Comparison of ENCODE assay signal across 17 cellular contexts in genomic region chr12:32176606-32177005, GRCh38.
DNase-seq lines count a peak whose midpoint lies in the region; ATAC-seq, FAIRE-seq and TF ChIP-seq lines count a peak whose summit lies in the region.
"Had no signal": no experiment of that assay in that cellular context is flagged by ENCODE, and none has a peak within 500 bp of the region (broad histone marks: within the 10 kb centered on the region; RNA-seq: fewer than 3 reads in every experiment).

No MANE protein-coding gene starts in this region.

- H3K36me3 Mint-ChIP-seq in glutamatergic neuron (ENCODE audit: unreplicated experiment), result peaks cover 4% of the 10 kb centered on the region
- H3K36me3 Mint-ChIP-seq: CD8-positive, alpha-beta T cell had no signal

- CTCF ChIA-PET in PC-3 (lab: Charles Lee), result no interaction called here

- POLR2A ChIA-PET in PC-3 (lab: Charles Lee; ENCODE audit: unreplicated experiment), result no interaction called here

- H3K79me2 ChIP-seq in PC-3 (ENCODE audit: low read length), result no peaks in the 10 kb centered on the region

- intact Hi-C loops in PC-3 (cut with micrococcal nuclease), result no loop called here
- intact Hi-C loops in spleen (cut with DNase I; ENCODE audit: low total_unique reads), result no loop called here
- intact Hi-C loops in stomach (cut with DNase I; ENCODE audit: low total_unique reads), result no loop called here

- H3K4me2 ChIP-seq in PC-3 (ENCODE audit: low read length), result peak overlapping the region; percentile 18; the same call in 1 of the 2 replicates

- WGBS in spleen, 5 donors, result 97 to 99% (median 97%) methylated on average over 2 of the region's 2 CpGs
- 93 to 100% (median 99%) methylated on average over 2 of the region's 2 CpGs for WGBS in stomach, 5 donors

- TF ChIP-seq CTCF in PC-3 (conservative IDR thresholded peaks at IDR 0.05; ENCODE audit: low read depth, low read length) (no peak), glutamatergic neuron (IDR thresholded peaks at IDR 0.05; ENCODE audit: partially characterized antibody, unreplicated experiment) (no peak), spleen (IDR thresholded peaks at IDR 0.05 in 8 of 11, conservative IDR thresholded peaks at IDR 0.05 in 3 of 11) (no peak), stomach (IDR thresholded peaks at IDR 0.05) (no peak)

- H3K4me1 ChIP-seq in PC-3 (ENCODE audit: insufficient read depth, low read length) (peaks cover 10% of the 10 kb centered on the region), spleen (no peaks in the 10 kb centered on the region), stomach (no peaks in the 10 kb centered on the region)
- H3K4me1 ChIP-seq: Caco-2 had no signal

- H3K27me3 Mint-ChIP-seq in glutamatergic neuron (ENCODE audit: unreplicated experiment), result peaks cover 3% of the 10 kb centered on the region
- no peaks in the 10 kb centered on the region for H3K27me3 Mint-ChIP-seq in stimulated activated naive CD8-positive, alpha-beta T cell treated with anti-CD3 and anti-CD28 coated beads, Interleukin-15, amount 100 ng/mL, for 72 hours
- H3K27me3 Mint-ChIP-seq: CD4-positive, CD25-positive, alpha-beta regulatory T cell had no signal

- H3K9me3 ChIP-seq in PC-3 (ENCODE audit: low read length) (no peaks in the 10 kb centered on the region), spleen (no peaks in the 10 kb centered on the region), stomach (no peaks in the 10 kb centered on the region)
- H3K9me3 ChIP-seq: Caco-2 had no signal

- BruUV-seq in PC-3 (replicated peaks; lab: Mats Ljungman, UMichigan), result no TSS peak

- H3K9me2 ChIP-seq in PC-3 (replicated peaks; ENCODE audit: low read length), result no peaks in the 10 kb centered on the region

- no peak for TF ChIP-seq POLR2A in H54 (IDR thresholded peaks at IDR 0.05; ENCODE audit: low read depth, low read length)
- TF ChIP-seq POLR2A in spleen (IDR thresholded peaks at IDR 0.05), result no peak
- TF ChIP-seq POLR2A in stomach (IDR thresholded peaks at IDR 0.05), result no peak

- H4K20me1 ChIP-seq in PC-3 (ENCODE audit: low read length), result no peaks in the 10 kb centered on the region

- H3K27ac Mint-ChIP-seq in glutamatergic neuron (ENCODE audit: unreplicated experiment), result peak overlapping the region; percentile 26
- H3K27ac Mint-ChIP-seq in stimulated activated naive CD8-positive, alpha-beta T cell treated with anti-CD3 and anti-CD28 coated beads, Interleukin-15, amount 100 ng/mL, for 72 hours, result no peak overlapping the region
- H3K27ac Mint-ChIP-seq: CD8-positive, alpha-beta T cell had no signal

- no peak overlapping the region for H3K9ac ChIP-seq in PC-3 (ENCODE audit: low read length)

- no peaks in the 10 kb centered on the region for H3K27me3 ChIP-seq in PC-3 (ENCODE audit: low read length)
- no peaks in the 10 kb centered on the region for H3K27me3 ChIP-seq in spleen (replicated peaks in 1 of 7)
- H3K27me3 ChIP-seq in stomach, result no peaks in the 10 kb centered on the region

- peaks cover 34% of the 10 kb centered on the region for H3K4me1 Mint-ChIP-seq in glutamatergic neuron (ENCODE audit: low read depth, unreplicated experiment)
- H3K4me1 Mint-ChIP-seq in stimulated activated naive CD8-positive, alpha-beta T cell treated with anti-CD3 and anti-CD28 coated beads, Interleukin-15, amount 100 ng/mL, for 72 hours, result no peaks in the 10 kb centered on the region

- no peak overlapping the region for H3K4me3 Mint-ChIP-seq in glutamatergic neuron (ENCODE audit: unreplicated experiment)
- no peak overlapping the region for H3K4me3 Mint-ChIP-seq in stimulated activated naive CD8-positive, alpha-beta T cell treated with anti-CD3 and anti-CD28 coated beads, Interleukin-15, amount 100 ng/mL, for 72 hours
- H3K4me3 Mint-ChIP-seq: CD4-positive, CD25-positive, alpha-beta regulatory T cell; CD8-positive, alpha-beta T cell had no signal

- no peaks in the 10 kb centered on the region for H3F3A ChIP-seq in PC-3 (ENCODE audit: low read length, unreplicated experiment)

- FAIRE-seq in H54 (lab: Jason Lieb, UNC), result peak; percentile 6
- FAIRE-seq: G401.6, GM12892 had no signal

- DNase-seq in H54 (ENCODE audit: insufficient read length, low spot score), result no peak
- peak; percentile 74 for DNase-seq in PC-3
- no peak for DNase-seq in glutamatergic neuron
- no peak for DNase-seq in spleen
- no peak for DNase-seq in stomach
- no peak for DNase-seq in stimulated activated naive CD8-positive, alpha-beta T cell treated with anti-CD3 and anti-CD28 coated beads, Interleukin-15, amount 100 ng/mL, for 72 hours
- DNase-seq: C1 segment of cervical spinal cord; Caco-2; CD4-positive, CD25-positive, alpha-beta regulatory T cell; CD8-positive, alpha-beta T cell; DMS153; DND-41; GOT3; H7 had no signal

- no peak overlapping the region for H2AFZ ChIP-seq in PC-3 (ENCODE audit: low read length)

- H3K36me3 ChIP-seq in PC-3 (ENCODE audit: low read depth, low read length), result no peaks in the 10 kb centered on the region
- peaks cover 0 to 4% (median 0%) of the 10 kb centered on the region in 6 donors for H3K36me3 ChIP-seq in spleen
- no peaks in the 10 kb centered on the region for H3K36me3 ChIP-seq in stomach

- no peak overlapping the region for H3K4me3 ChIP-seq in PC-3 (ENCODE audit: low read length)
- no peak overlapping the region for H3K4me3 ChIP-seq in spleen
- no peak overlapping the region for H3K4me3 ChIP-seq in stomach

- ATAC-seq in PC-3, result peak; percentile 85
- no peak for ATAC-seq in stimulated activated naive CD8-positive, alpha-beta T cell treated with anti-CD3 and anti-CD28 coated beads, Interleukin-15, amount 100 ng/mL, for 72 hours
- ATAC-seq: CD8-positive, alpha-beta T cell; HCT116 had no signal

- H3K27ac ChIP-seq in PC-3 (ENCODE audit: low read length), result peak overlapping the region; percentile 53
- H3K27ac ChIP-seq in spleen, result no peak overlapping the region
- H3K27ac ChIP-seq in stomach, result no peak overlapping the region

- H3K9me3 Mint-ChIP-seq in glutamatergic neuron (ENCODE audit: unreplicated experiment), result peaks cover 6% of the 10 kb centered on the region
- H3K9me3 Mint-ChIP-seq in stimulated activated naive CD8-positive, alpha-beta T cell treated with anti-CD3 and anti-CD28 coated beads, Interleukin-15, amount 100 ng/mL, for 72 hours, result no peaks in the 10 kb centered on the region
- H3K9me3 Mint-ChIP-seq: CD4-positive, CD25-positive, alpha-beta regulatory T cell; CD8-positive, alpha-beta T cell had no signal

- no peak for TF ChIP-seq EP300 in stomach (IDR thresholded peaks at IDR 0.05)
